Comparison of ENCODE assay signal across 23 cellular contexts in genomic region chr1:30526652-30527345, GRCh38.
DNase-seq lines count a peak whose midpoint lies in the region; ATAC-seq, FAIRE-seq and TF ChIP-seq lines count a peak whose summit lies in the region.
"Had no signal": no experiment of that assay in that cellular context is flagged by ENCODE, and none has a peak within 500 bp of the region (broad histone marks: within the 10 kb centered on the region; RNA-seq: fewer than 3 reads in every experiment).

No MANE protein-coding gene starts in this region.

- no peak overlapping the region for H3K27ac Mint-ChIP-seq in activated CD4-positive, alpha-beta memory T cell treated with anti-CD3 and anti-CD28 coated beads for 36 hours
- H3K27ac Mint-ChIP-seq in activated CD4-positive, alpha-beta memory T cell treated with anti-CD3 and anti-CD28 coated beads, Interleukin-2, amount 10 ng/mL, durations not matched to agents 7 days and 5 days, result no peak overlapping the region
- H3K27ac Mint-ChIP-seq: activated T-helper 2 cell treated with anti-CD3 and anti-CD28 coated beads, Interferon-gamma antibody, Interleukin-2, Interleukin-4, amounts not matched to agents 10 μg/mL and 5 μg/mL and 100 μg/mL, durations not matched to agents 14 hours and 24 hours and 36 hours; dendritic cell treated with granulocyte-macrophage colony-stimulating factor and Interleukin-4, amounts not matched to agents 40 ng/mL and 50 ng/mL, for 4 days; immature natural killer cell; memory B cell; naive thymus-derived CD8-positive, alpha-beta T cell; T-helper 2 cell treated with Interferon-gamma antibody and Interleukin-4, amounts not matched to agents 5 μg/mL and 100 μg/mL, for 36 hours had no signal

- H3K27me3 ChIP-seq in RWPE2 (ENCODE audit: insufficient read depth, poor library complexity, severe bottlenecking) (no peaks in the 10 kb centered on the region), right cardiac atrium (ENCODE audit: control insufficient read depth, insufficient read depth) (no peaks in the 10 kb centered on the region), gastrocnemius medialis (no peaks in the 10 kb centered on the region), BE2C (no peaks in the 10 kb centered on the region)
- H3K27me3 ChIP-seq: brain microvascular endothelial cell had no signal

- TF ChIP-seq CTCF in RWPE2 (IDR thresholded peaks at IDR 0.05; ENCODE audit: poor library complexity, severe bottlenecking) (no peak), gastrocnemius medialis (IDR thresholded peaks at IDR 0.05 in 4 of 5, conservative IDR thresholded peaks at IDR 0.05 in 1 of 5) (no peak), D721Med (IDR thresholded peaks at IDR 0.05; ENCODE audit: insufficient read depth, missing control alignments) (no peak), BE2C (IDR thresholded peaks at IDR 0.05; ENCODE audit: low read depth, low read length) (no peak)

- no peaks in the 10 kb centered on the region for H3K36me3 Mint-ChIP-seq in activated CD4-positive, alpha-beta memory T cell treated with anti-CD3 and anti-CD28 coated beads for 36 hours
- no peaks in the 10 kb centered on the region for H3K36me3 Mint-ChIP-seq in activated CD4-positive, alpha-beta memory T cell treated with anti-CD3 and anti-CD28 coated beads, Interleukin-2, amount 10 ng/mL, durations not matched to agents 7 days and 5 days (ENCODE audit: low read depth)
- H3K36me3 Mint-ChIP-seq: immature natural killer cell; memory B cell; naive thymus-derived CD8-positive, alpha-beta T cell had no signal

- peak; percentile 2 for DNase-seq in activated CD4-positive, alpha-beta memory T cell treated with anti-CD3 and anti-CD28 coated beads for 36 hours
- DNase-seq in activated CD4-positive, alpha-beta memory T cell treated with anti-CD3 and anti-CD28 coated beads, Interleukin-2, amount 10 ng/mL, durations not matched to agents 7 days and 5 days, result no peak
- peak; percentile 22 for DNase-seq in RWPE2 (ENCODE audit: low spot score)
- DNase-seq in right cardiac atrium, result no peak
- peak in 1 of 2 donors; percentile 50 for DNase-seq in gastrocnemius medialis
- DNase-seq in D721Med (ENCODE audit: insufficient read length, low spot score), result no peak
- no peak for DNase-seq in BE2C
- DNase-seq in NCI-H446 (lab: John Stamatoyannopoulos, UW), result no peak
- DNase-seq: H7; immature natural killer cell; MM.1S; NCI-H187 treated with DMSO at 0.1 percent for 48 hours; NCI-H2227 treated with DMSO at 0.1 percent for 48 hours; SK-N-SH; stimulated activated CD4-positive, alpha-beta T cell treated with anti-CD3 and anti-CD28 coated beads, Interleukin-12 subunit alpha, Interleukin-12 subunit beta, amount 100 ng/mL, for 4 hours had no signal

- peak overlapping the region; percentile 32 for H3K27ac ChIP-seq in RWPE2 (ENCODE audit: poor library complexity, severe bottlenecking)
- peak overlapping the region; percentile 65 for H3K27ac ChIP-seq in right cardiac atrium (ENCODE audit: low read length)
- H3K27ac ChIP-seq in gastrocnemius medialis, result peak overlapping the region; percentile 89 to 99 (median 93)
- H3K27ac ChIP-seq: 22Rv1, brain microvascular endothelial cell had no signal

- CTCF ChIA-PET in activated CD4-positive, alpha-beta memory T cell treated with anti-CD3 and anti-CD28 coated beads for 36 hours (lab: Charles Lee), result no interaction called here
- CTCF ChIA-PET in activated CD4-positive, alpha-beta memory T cell treated with anti-CD3 and anti-CD28 coated beads, Interleukin-2, amount 10 ng/mL, durations not matched to agents 7 days and 5 days (lab: Charles Lee), result no interaction called here

- POLR2A ChIA-PET in activated CD4-positive, alpha-beta memory T cell treated with anti-CD3 and anti-CD28 coated beads for 36 hours (lab: Charles Lee), result no interaction called here
- POLR2A ChIA-PET in activated CD4-positive, alpha-beta memory T cell treated with anti-CD3 and anti-CD28 coated beads, Interleukin-2, amount 10 ng/mL, durations not matched to agents 7 days and 5 days (lab: Charles Lee), result no interaction called here

- intact Hi-C loops in activated CD4-positive, alpha-beta memory T cell treated with anti-CD3 and anti-CD28 coated beads for 36 hours (cut with micrococcal nuclease), result no loop called here
- intact Hi-C loops in right cardiac atrium (cut with DNase I), result loop anchor here in 1 of 4 donors (10.0 kb wide), 1 partner anchor 178 kb away; no protein-coding TSS in a partner anchor
- intact Hi-C loops in gastrocnemius medialis (cut with DNase I; ENCODE audit: low total_unique reads), result loop anchor here (2.0 to 10.0 kb wide), 5 partner anchors 190 to 1288 kb away; partner anchors contain the start of gene FABP3

- peaks cover 18% of the 10 kb centered on the region for H3K27me3 Mint-ChIP-seq in activated CD4-positive, alpha-beta memory T cell treated with anti-CD3 and anti-CD28 coated beads for 36 hours
- peaks cover 10% of the 10 kb centered on the region for H3K27me3 Mint-ChIP-seq in activated CD4-positive, alpha-beta memory T cell treated with anti-CD3 and anti-CD28 coated beads, Interleukin-2, amount 10 ng/mL, durations not matched to agents 7 days and 5 days

- FAIRE-seq in D721Med (lab: Jason Lieb, UNC), result no peak
- FAIRE-seq: endothelial cell of umbilical vein had no signal

- no peaks in the 10 kb centered on the region for H3K4me1 Mint-ChIP-seq in activated CD4-positive, alpha-beta memory T cell treated with anti-CD3 and anti-CD28 coated beads for 36 hours (ENCODE audit: low read depth)
- no peaks in the 10 kb centered on the region for H3K4me1 Mint-ChIP-seq in activated CD4-positive, alpha-beta memory T cell treated with anti-CD3 and anti-CD28 coated beads, Interleukin-2, amount 10 ng/mL, durations not matched to agents 7 days and 5 days
- H3K4me1 Mint-ChIP-seq: immature natural killer cell; memory B cell; naive thymus-derived CD8-positive, alpha-beta T cell had no signal

- H3K4me3 Mint-ChIP-seq in activated CD4-positive, alpha-beta memory T cell treated with anti-CD3 and anti-CD28 coated beads for 36 hours, result no peak overlapping the region
- H3K4me3 Mint-ChIP-seq in activated CD4-positive, alpha-beta memory T cell treated with anti-CD3 and anti-CD28 coated beads, Interleukin-2, amount 10 ng/mL, durations not matched to agents 7 days and 5 days, result no peak overlapping the region
- H3K4me3 Mint-ChIP-seq: dendritic cell treated with granulocyte-macrophage colony-stimulating factor and Interleukin-4, amounts not matched to agents 40 ng/mL and 50 ng/mL, for 4 days; immature natural killer cell; memory B cell; naive thymus-derived CD8-positive, alpha-beta T cell; T-helper 2 cell treated with Interferon-gamma antibody and Interleukin-4, amounts not matched to agents 5 μg/mL and 100 μg/mL, for 36 hours had no signal

- ATAC-seq in RWPE2 (ENCODE audit: low read depth) (no peak), right cardiac atrium (no peak), gastrocnemius medialis (no peak)
- ATAC-seq: naive thymus-derived CD8-positive, alpha-beta T cell had no signal

- no peak overlapping the region for H3K4me3 ChIP-seq in RWPE2 (ENCODE audit: severe bottlenecking)
- no peak overlapping the region for H3K4me3 ChIP-seq in right cardiac atrium (ENCODE audit: low read length)
- no peak overlapping the region for H3K4me3 ChIP-seq in gastrocnemius medialis
- no peak overlapping the region for H3K4me3 ChIP-seq in BE2C (ENCODE audit: low read depth, low read length)

- WGBS in right cardiac atrium, result 47% methylated on average over 6 of the region's 6 CpGs

- no peak for TF ChIP-seq POLR2A in gastrocnemius medialis (IDR thresholded peaks at IDR 0.05)

- in situ Hi-C loops in gastrocnemius medialis (cut with MboI; ENCODE audit: low sequenced_read_pairs in 4 of 4), result no loop called here

- H3K9me3 ChIP-seq in RWPE2 (ENCODE audit: severe bottlenecking) (no peaks in the 10 kb centered on the region), right cardiac atrium (ENCODE audit: control insufficient read depth, low read length) (no peaks in the 10 kb centered on the region), gastrocnemius medialis (no peaks in the 10 kb centered on the region), BE2C (no peaks in the 10 kb centered on the region)
- H3K9me3 ChIP-seq: SK-N-SH had no signal

- no peaks in the 10 kb centered on the region for H3K36me3 ChIP-seq in RWPE2 (ENCODE audit: low read depth)
- no peaks in the 10 kb centered on the region for H3K36me3 ChIP-seq in gastrocnemius medialis
- H3K36me3 ChIP-seq in BE2C, result no peaks in the 10 kb centered on the region
- H3K36me3 ChIP-seq: brain microvascular endothelial cell had no signal

- H3K9me3 Mint-ChIP-seq in activated CD4-positive, alpha-beta memory T cell treated with anti-CD3 and anti-CD28 coated beads for 36 hours, result no peaks in the 10 kb centered on the region
- H3K9me3 Mint-ChIP-seq in activated CD4-positive, alpha-beta memory T cell treated with anti-CD3 and anti-CD28 coated beads, Interleukin-2, amount 10 ng/mL, durations not matched to agents 7 days and 5 days, result no peaks in the 10 kb centered on the region
- H3K9me3 Mint-ChIP-seq: activated T-helper 2 cell treated with anti-CD3 and anti-CD28 coated beads, Interferon-gamma antibody, Interleukin-2, Interleukin-4, amounts not matched to agents 10 μg/mL and 5 μg/mL and 100 μg/mL, durations not matched to agents 14 hours and 24 hours and 36 hours; dendritic cell treated with granulocyte-macrophage colony-stimulating factor and Interleukin-4, amounts not matched to agents 40 ng/mL and 50 ng/mL, for 4 days; immature natural killer cell; memory B cell; naive thymus-derived CD8-positive, alpha-beta T cell; T-helper 2 cell treated with Interferon-gamma antibody and Interleukin-4, amounts not matched to agents 5 μg/mL and 100 μg/mL, for 36 hours had no signal

- H3K4me1 ChIP-seq in RWPE2 (ENCODE audit: insufficient read depth, poor library complexity, severe bottlenecking) (peaks cover 22% of the 10 kb centered on the region), right cardiac atrium (ENCODE audit: control insufficient read depth, insufficient read depth, low read length) (peaks cover 10% of the 10 kb centered on the region), gastrocnemius medialis (peaks cover 51 to 53% of the 10 kb centered on the region in 2 donors), BE2C (no peaks in the 10 kb centered on the region)

Comparison
In these comparisons a context has a peak if more than half of its experiments do, and no peak if none do; other contexts are left out.
1. DNase-seq: peak in activated CD4-positive, alpha-beta memory T cell treated with anti-CD3 and anti-CD28 coated beads for 36 hours (single experiment) and RWPE2 (single experiment); none in activated CD4-positive, alpha-beta memory T cell treated with anti-CD3 and anti-CD28 coated beads, Interleukin-2, amount 10 ng/mL, durations not matched to agents 7 days and 5 days (single experiment), right cardiac atrium (0 of 3), D721Med (single experiment), BE2C (single experiment) and NCI-H446 (0 of 2).
2. H3K27ac ChIP-seq: peak in every context shown above with its lines; median percentile 93 in gastrocnemius medialis; 65 in right cardiac atrium; 32 in RWPE2.